8 cellular contexts compared by ENCODE assay signal in the genomic region with DNA sequence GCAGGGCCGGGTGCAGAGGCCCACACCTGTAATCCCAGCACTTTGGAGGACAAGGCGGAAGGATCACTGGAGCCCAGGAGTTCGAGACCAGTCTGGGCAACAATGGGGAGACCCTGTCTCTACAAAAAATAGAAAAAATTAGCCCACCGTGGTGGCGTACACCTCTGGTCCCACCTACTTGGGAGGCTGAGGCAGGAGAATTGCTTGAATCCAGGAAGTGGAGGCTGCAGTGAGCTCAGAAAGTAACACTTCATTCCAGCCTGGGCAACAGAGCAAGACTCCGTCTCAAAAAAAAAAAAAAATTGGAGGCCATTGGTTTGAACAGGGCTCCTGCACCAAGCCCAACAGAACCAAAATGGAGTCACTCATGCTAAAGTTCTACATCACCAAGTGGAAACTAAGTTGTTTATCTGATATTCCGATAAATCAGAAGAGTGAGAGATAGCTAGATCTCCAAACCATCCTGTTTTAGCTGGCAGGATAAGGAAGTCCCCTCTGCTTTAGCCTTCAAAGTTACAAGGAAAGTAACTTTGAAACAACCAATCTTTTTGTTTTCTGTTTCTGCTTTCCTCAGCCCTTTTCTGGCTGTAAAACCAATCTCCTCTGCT. TPM values are rescaled to one million over a fixed set of nuclear protein-coding genes. Genes with fewer than 3 reads are reported as not detected.
DNase-seq lines count a peak whose midpoint lies in the region; ATAC-seq, FAIRE-seq and TF ChIP-seq lines count a peak whose summit lies in the region.

No MANE protein-coding gene starts in this region.

- 84 to 89% methylated on average over 7 of the region's 7 CpGs for WGBS in sigmoid colon, 2 donors

- no peak for ATAC-seq in HG03457 (IDR thresholded peaks at IDR 0.05; ENCODE audit: unreplicated experiment)
- ATAC-seq in GM18873 (IDR thresholded peaks at IDR 0.05; ENCODE audit: low FRiP score, unreplicated experiment): no peak

- dilution Hi-C loops in endothelial cell of umbilical vein (cut with MboI; ENCODE audit: extremely low pct_ligation_motif_present, low sequenced_read_pairs): no loop called here

- no TSS peak for BruUV-seq in endothelial cell of umbilical vein (replicated peaks; lab: Mats Ljungman, UMichigan)

- H3K4me2 ChIP-seq in endothelial cell of umbilical vein (ENCODE audit: insufficient read depth, low read length): no peak overlapping the region

- no peak for TF ChIP-seq EP300 in sigmoid colon (IDR thresholded peaks at IDR 0.05)

- H3K79me2 ChIP-seq in endothelial cell of umbilical vein (ENCODE audit: control insufficient read depth, insufficient read depth, low read length): peaks cover 8% of the 10 kb centered on the region

- no peak for TF ChIP-seq CTCF in endothelial cell of umbilical vein (IDR thresholded peaks at IDR 0.05; ENCODE audit: extremely low read depth in 1 of 2, insufficient read depth in 1 of 2, low read depth in 1 of 2, low read length in 2 of 2)
- TF ChIP-seq CTCF in sigmoid colon (IDR thresholded peaks at IDR 0.05): no peak

- no peaks in the 10 kb centered on the region for H4K20me1 ChIP-seq in endothelial cell of umbilical vein (replicated peaks; ENCODE audit: control insufficient read depth, extremely low read depth, insufficient read depth, low read length)

- no peak for DNase-seq in GM19239 (ENCODE audit: insufficient read length, low spot score)
- no peak for DNase-seq in SJCRH30
- no peak for DNase-seq in endothelial cell of umbilical vein (ENCODE audit: low read depth, low spot score)
- no peak for DNase-seq in sigmoid colon
- DNase-seq in NCI-H2107 treated with DMSO at 0.1 percent for 48 hours (lab: John Stamatoyannopoulos, UW; ENCODE audit: unreplicated experiment): no peak
- no peak for DNase-seq in activated gamma-delta T cell treated with Interleukin-2 at 50 U/mL for 16 hours

- no peaks in the 10 kb centered on the region; the same call in 1 of the 2 replicates for H3K36me3 ChIP-seq in SJCRH30
- peaks cover 0 to 6% of the 10 kb centered on the region in 2 experiments for H3K36me3 ChIP-seq in endothelial cell of umbilical vein (ENCODE audit: control insufficient read depth in 2 of 2, extremely low read depth in 1 of 2, insufficient read depth in 2 of 2, low read length in 2 of 2)
- H3K36me3 ChIP-seq in sigmoid colon: peaks cover 2 to 6% (median 5%) of the 10 kb centered on the region in 4 donors

- no peak overlapping the region for H3K9ac ChIP-seq in endothelial cell of umbilical vein (replicated peaks; ENCODE audit: extremely low read depth, insufficient read depth, low read length)

- FAIRE-seq in GM19239 (lab: Jason Lieb, UNC) (peak; percentile 23), endothelial cell of umbilical vein (lab: Jason Lieb, UNC) (no peak)

- CTCF ChIA-PET in endothelial cell of umbilical vein (lab: Charles Lee): interaction anchor here (2.2 kb wide), 1 partner anchor 56 kb away, joined by 12 read pairs; no protein-coding TSS in a partner anchor

- H3K27ac ChIP-seq in SJCRH30 (no peak overlapping the region), endothelial cell of umbilical vein (ENCODE audit: insufficient read depth, low read depth, low read length) (peak overlapping the region; percentile 21), sigmoid colon (peak overlapping the region; percentile 92 to 98 (median 98))

- intact Hi-C loops in endothelial cell of umbilical vein (cut with micrococcal nuclease) (loop anchor here (2.0 kb wide), 1 partner anchor 22 kb away; no protein-coding TSS in a partner anchor), sigmoid colon (cut with DNase I) (no loop called here)

- H2AFZ ChIP-seq in endothelial cell of umbilical vein (ENCODE audit: low read depth, low read length): no peak overlapping the region

- H3K4me1 ChIP-seq in SJCRH30: no peaks in the 10 kb centered on the region
- H3K4me1 ChIP-seq in endothelial cell of umbilical vein (ENCODE audit: control insufficient read depth, extremely low read depth, insufficient read depth, low read length): peaks cover 3% of the 10 kb centered on the region
- H3K4me1 ChIP-seq in sigmoid colon: peaks cover 0 to 29% (median 15%) of the 10 kb centered on the region in 4 donors

- POLR2A ChIA-PET in endothelial cell of umbilical vein (lab: Charles Lee): interaction anchor here (0.6 to 2.0 kb wide), 2 partner anchors 12 to 143 kb away, joined by 4 to 12 read pairs; no protein-coding TSS in a partner anchor

- TF ChIP-seq POLR2A in endothelial cell of umbilical vein (IDR thresholded peaks at IDR 0.05; ENCODE audit: low read depth, low read length): no peak
- TF ChIP-seq POLR2A in sigmoid colon (IDR thresholded peaks at IDR 0.05): no peak

- no peaks in the 10 kb centered on the region for H3K9me3 ChIP-seq in SJCRH30 (replicated peaks)
- no peaks in the 10 kb centered on the region for H3K9me3 ChIP-seq in endothelial cell of umbilical vein (replicated peaks; ENCODE audit: control insufficient read depth, insufficient read depth, low read length)
- no peaks in the 10 kb centered on the region for H3K9me3 ChIP-seq in sigmoid colon

- no peaks in the 10 kb centered on the region for H3K27me3 ChIP-seq in SJCRH30
- H3K27me3 ChIP-seq in endothelial cell of umbilical vein (ENCODE audit: control insufficient read depth in 2 of 2, insufficient read depth in 2 of 2, low read length in 2 of 2): no peaks in the 10 kb centered on the region
- H3K27me3 ChIP-seq in sigmoid colon: no peaks in the 10 kb centered on the region

- no peaks in the 10 kb centered on the region for H3K9me1 ChIP-seq in endothelial cell of umbilical vein (replicated peaks; ENCODE audit: control insufficient read depth, extremely low read depth, insufficient read depth, low read length)

- peak overlapping the region; percentile 89 for H3K4me3 ChIP-seq in SJCRH30
- H3K4me3 ChIP-seq in endothelial cell of umbilical vein (replicated peaks in 1 of 3; ENCODE audit: insufficient read depth in 1 of 3, low read depth in 1 of 3, low read length in 3 of 3): no peak overlapping the region
- H3K4me3 ChIP-seq in sigmoid colon: peak overlapping the region in 1 of 4 donors; percentile 67

TF ChIP-seq in endothelial cell of umbilical vein, 7 proteins besides CTCF, POLR2A, EP300 and RAD21:
- TF ChIP-seq MYC (IDR thresholded peaks at IDR 0.05; ENCODE audit: low read depth, low read length) (no peak), POLR2AphosphoS5 (IDR thresholded peaks at IDR 0.05; ENCODE audit: insufficient read depth, low read depth, low read length) (no peak)

RNA-seq across cellular contexts. Expression of a gene that starts 0.8 kb away (rescaled TPM):
- total RNA-seq in SJCRH30 (2014; rRNA removed; shearing (Covaris generic)): 14.6 and 15.4 TPM in 2 replicates
- total RNA-seq in endothelial cell of umbilical vein (38.2 and 40.3 TPM in 2 replicates), sigmoid colon (100 to 1,000 TPM in 2 of 4 donors, 10 to 100 TPM in 2; 56.6 to 114 (median 90.0) TPM)
- polyA plus RNA-seq in endothelial cell of umbilical vein (76.9 and 98.5 TPM in 2 replicates), sigmoid colon (10 to 100 TPM; 50.5 to 51.3 (median 50.9) TPM)
- 79.3 and 82.5 TPM in 2 replicates for polyA plus RNA-seq in endothelial cell of umbilical vein (2011; cell fraction: cytosol; rRNA removed)
- polyA plus RNA-seq in endothelial cell of umbilical vein (2011; cell fraction: nucleus; rRNA removed): 19.2 and 23.5 TPM in 2 replicates
- polyA plus RNA-seq in endothelial cell of umbilical vein (2012): 39.0 and 62.6 TPM in 2 replicates
- 35.9 and 40.8 TPM in 2 replicates for polyA minus RNA-seq in endothelial cell of umbilical vein
- 26.2 TPM for polyA minus RNA-seq in endothelial cell of umbilical vein (2011; cell fraction: cytosol; rRNA and poly(A)+ RNA removed)
- 7.1 and 8.3 TPM in 2 replicates for polyA minus RNA-seq in endothelial cell of umbilical vein (2011; cell fraction: nucleus; rRNA and poly(A)+ RNA removed)

RNA-seq across cellular contexts. Expression of a gene that starts 12.8 kb away (rescaled TPM):
- 30.3 and 33.7 TPM in 2 replicates for total RNA-seq in SJCRH30 (2014; rRNA removed; shearing (Covaris generic))
- 35.2 and 36.8 TPM in 2 replicates for total RNA-seq in endothelial cell of umbilical vein
- polyA plus RNA-seq in endothelial cell of umbilical vein: 20.8 and 21.4 TPM in 2 replicates
- 19.7 and 22.9 TPM in 2 replicates for polyA plus RNA-seq in endothelial cell of umbilical vein (2011; cell fraction: cytosol; rRNA removed)
- 25.5 and 29.9 TPM in 2 replicates for polyA plus RNA-seq in endothelial cell of umbilical vein (2011; cell fraction: nucleus; rRNA removed)
- 13.3 and 14.5 TPM in 2 replicates for polyA plus RNA-seq in endothelial cell of umbilical vein (2012)
- 26.0 and 37.4 TPM in 2 replicates for polyA minus RNA-seq in endothelial cell of umbilical vein
- polyA minus RNA-seq in endothelial cell of umbilical vein (2011; cell fraction: cytosol; rRNA and poly(A)+ RNA removed): 4.6 TPM
- polyA minus RNA-seq in endothelial cell of umbilical vein (2011; cell fraction: nucleus; rRNA and poly(A)+ RNA removed): 7.8 and 8.1 TPM in 2 replicates
- 10 to 100 TPM; 37.1 to 49.4 (median 43.5) TPM for total RNA-seq in sigmoid colon
- polyA plus RNA-seq in sigmoid colon: 10 to 100 TPM; 27.6 to 55.6 (median 40.7) TPM

RNA-seq across cellular contexts. Expression of a gene that starts 51.8 kb away (rescaled TPM):
- 0.71 and 2.6 TPM in 2 replicates for total RNA-seq in SJCRH30 (2014; rRNA removed; shearing (Covaris generic))
- total RNA-seq in endothelial cell of umbilical vein: 4.6 and 7.6 TPM in 2 replicates
- 8.3 and 9.6 TPM in 2 replicates for polyA plus RNA-seq in endothelial cell of umbilical vein
- 6.7 and 7.9 TPM in 2 replicates for polyA plus RNA-seq in endothelial cell of umbilical vein (2011; cell fraction: cytosol; rRNA removed)
- 4.7 and 4.9 TPM in 2 replicates for polyA plus RNA-seq in endothelial cell of umbilical vein (2011; cell fraction: nucleus; rRNA removed)
- 3.9 and 5.3 TPM in 2 replicates for polyA plus RNA-seq in endothelial cell of umbilical vein (2012)
- 6.3 and 9.4 TPM in 2 replicates for polyA minus RNA-seq in endothelial cell of umbilical vein
- 5.2 TPM for polyA minus RNA-seq in endothelial cell of umbilical vein (2011; cell fraction: cytosol; rRNA and poly(A)+ RNA removed)
- 5.2 and 5.9 TPM in 2 replicates for polyA minus RNA-seq in endothelial cell of umbilical vein (2011; cell fraction: nucleus; rRNA and poly(A)+ RNA removed)
- total RNA-seq in sigmoid colon: 10 to 100 TPM; 10.2 to 15.3 (median 10.7) TPM
- 1 to 10 TPM in 2 of 3 donors, not detected in 1; 1.8 to 3.7 TPM for polyA plus RNA-seq in sigmoid colon
